6 cellular contexts compared by ENCODE assay signal in the genomic region with DNA sequence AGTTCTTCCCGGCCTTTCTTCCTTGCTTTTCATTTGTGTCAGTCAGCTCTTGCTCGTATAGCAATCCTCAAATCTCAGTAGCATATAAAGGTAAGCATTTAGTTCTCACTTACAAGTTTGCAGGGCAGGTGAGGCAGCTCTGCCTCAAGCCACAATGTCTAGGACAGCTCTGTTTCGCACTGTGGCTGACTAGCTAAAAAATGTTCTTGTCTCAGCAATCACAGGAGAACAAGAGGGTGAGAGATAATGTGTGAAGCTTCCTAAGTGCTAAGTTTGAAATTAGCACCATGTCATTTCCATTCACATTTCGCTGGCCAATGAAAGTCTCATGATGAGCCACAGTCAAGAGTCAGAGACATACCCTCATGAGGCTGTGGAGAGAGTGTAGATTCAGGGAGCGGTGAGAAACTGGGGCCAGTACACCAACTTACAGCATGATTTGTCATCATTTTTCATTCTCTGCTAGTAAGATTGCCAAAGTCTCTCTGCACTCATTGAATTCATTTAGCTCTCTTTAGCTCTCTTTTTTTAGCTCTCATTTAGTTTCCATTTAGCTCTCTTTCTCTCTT. TPM values are rescaled to one million over a fixed set of nuclear protein-coding genes. Genes with fewer than 3 reads are reported as not detected.
"Had no signal": no experiment of that assay in that cellular context is flagged by ENCODE, and none has a peak within 500 bp of the region (broad histone marks: within the 10 kb centered on the region; RNA-seq: fewer than 3 reads in every experiment).

No MANE protein-coding gene starts in this region.

RNA-seq across cellular contexts. Expression of gene FCGR1A, which starts 1.0 kb away (rescaled TPM):
- total RNA-seq: astrocyte; dermis microvascular lymphatic vessel endothelial cell; endothelial cell of umbilical vein; lung microvascular endothelial cell; SK-MEL-5; T-helper 1 cell treated with Interleukin-12 subunit alpha and Interleukin-12 subunit beta and Interleukin-4 antibody, amounts not matched to agents 30 ng/mL and 1 ng/mL, for 36 hours had no signal
- polyA plus RNA-seq: endothelial cell of umbilical vein had no signal
